8 cellular contexts compared by ENCODE assay signal in genomic region chr11:25981998-25982397, GRCh38.
DNase-seq lines count a peak whose midpoint lies in the region; ATAC-seq and TF ChIP-seq lines count a peak whose summit lies in the region.

No MANE protein-coding gene starts in this region.

- no peaks in the 10 kb centered on the region for H3K36me3 ChIP-seq in kidney epithelial cell (ENCODE audit: control insufficient read depth, insufficient read depth, low read length)
- H3K36me3 ChIP-seq in upper lobe of left lung = no peaks in the 10 kb centered on the region

- ATAC-seq in Right ventricle myocardium inferior = peak; percentile 73
- peak; percentile 98 for ATAC-seq in HG02642 (IDR thresholded peaks at IDR 0.05; ENCODE audit: poor library complexity, unreplicated experiment)
- ATAC-seq in upper lobe of left lung (ENCODE audit: low FRiP score in 2 of 2) = peak in 1 of 2 donors; percentile 79

- in situ Hi-C loops in astrocyte of the cerebellum (cut with HindIII; ENCODE audit: low sequenced_read_pairs) = no loop called here

- no peak overlapping the region for H3K4me3 ChIP-seq in astrocyte of the cerebellum (ENCODE audit: low read depth, low read length)
- H3K4me3 ChIP-seq in kidney epithelial cell (ENCODE audit: low read depth, low read length) = no peak overlapping the region
- no peak overlapping the region for H3K4me3 ChIP-seq in upper lobe of left lung

- no peaks in the 10 kb centered on the region for H3K9me3 ChIP-seq in upper lobe of left lung

- TF ChIP-seq CTCF in astrocyte of the cerebellum (IDR thresholded peaks at IDR 0.05; ENCODE audit: low read depth, low read length, missing control alignments) = peak; percentile 56
- peak; percentile 29 for TF ChIP-seq CTCF in kidney epithelial cell (IDR thresholded peaks at IDR 0.05; ENCODE audit: insufficient read depth, low read length, poor library complexity, severe bottlenecking)
- TF ChIP-seq CTCF in upper lobe of left lung (IDR thresholded peaks at IDR 0.05) = peak in 5 of 6 experiments; percentile 16 to 68 (median 46)

- no peaks in the 10 kb centered on the region for H3K4me1 ChIP-seq in upper lobe of left lung

- no peak overlapping the region for H3K27ac ChIP-seq in upper lobe of left lung

- WGBS in upper lobe of left lung, 2 donors = 1 to 8% methylated on average over 4 of the region's 4 CpGs

- intact Hi-C loops in Right ventricle myocardium inferior (cut with DNase I) (loop anchor here (1.0 to 2.0 kb wide), 3 partner anchors 153 to 297 kb away; no protein-coding TSS in a partner anchor), cardiac septum (cut with DNase I) (loop anchor here (2.0 to 5.0 kb wide), 2 partner anchors 153 to 295 kb away; no protein-coding TSS in a partner anchor)

- H3K27me3 ChIP-seq in kidney epithelial cell (ENCODE audit: control insufficient read depth, insufficient read depth, low read length) (no peaks in the 10 kb centered on the region), upper lobe of left lung (no peaks in the 10 kb centered on the region)

- no peak for TF ChIP-seq POLR2A in upper lobe of left lung (IDR thresholded peaks at IDR 0.05)

- TF ChIP-seq EP300 in upper lobe of left lung (IDR thresholded peaks at IDR 0.05) = no peak

- no peak for DNase-seq in Right ventricle myocardium inferior (ENCODE audit: missing footprints)
- no peak for DNase-seq in cardiac septum (ENCODE audit: low spot score)
- DNase-seq in NAMALWA (ENCODE audit: low spot score) = peak; percentile 82
- DNase-seq in astrocyte of the cerebellum (ENCODE audit: low read depth) = peak; percentile 55
- peak; percentile 14 for DNase-seq in kidney epithelial cell (ENCODE audit: low read depth)
- no peak for DNase-seq in upper lobe of left lung
- no peak for DNase-seq in effector CD4-positive, alpha-beta T cell

Comparison
In these comparisons a context has a peak if more than half of its experiments do, and no peak if none do; other contexts are left out.
1. DNase-seq: peak in NAMALWA (single experiment), astrocyte of the cerebellum (single experiment) and kidney epithelial cell (single experiment); none in Right ventricle myocardium inferior (single experiment), cardiac septum (single experiment), upper lobe of left lung (0 of 2) and effector CD4-positive, alpha-beta T cell (single experiment).
2. Peak in every context shown above with its lines, with median percentiles within 50 percentile points of each other: CTCF ChIP-seq.